ENCODE assay signal across 1 cellular context in the genomic region with DNA sequence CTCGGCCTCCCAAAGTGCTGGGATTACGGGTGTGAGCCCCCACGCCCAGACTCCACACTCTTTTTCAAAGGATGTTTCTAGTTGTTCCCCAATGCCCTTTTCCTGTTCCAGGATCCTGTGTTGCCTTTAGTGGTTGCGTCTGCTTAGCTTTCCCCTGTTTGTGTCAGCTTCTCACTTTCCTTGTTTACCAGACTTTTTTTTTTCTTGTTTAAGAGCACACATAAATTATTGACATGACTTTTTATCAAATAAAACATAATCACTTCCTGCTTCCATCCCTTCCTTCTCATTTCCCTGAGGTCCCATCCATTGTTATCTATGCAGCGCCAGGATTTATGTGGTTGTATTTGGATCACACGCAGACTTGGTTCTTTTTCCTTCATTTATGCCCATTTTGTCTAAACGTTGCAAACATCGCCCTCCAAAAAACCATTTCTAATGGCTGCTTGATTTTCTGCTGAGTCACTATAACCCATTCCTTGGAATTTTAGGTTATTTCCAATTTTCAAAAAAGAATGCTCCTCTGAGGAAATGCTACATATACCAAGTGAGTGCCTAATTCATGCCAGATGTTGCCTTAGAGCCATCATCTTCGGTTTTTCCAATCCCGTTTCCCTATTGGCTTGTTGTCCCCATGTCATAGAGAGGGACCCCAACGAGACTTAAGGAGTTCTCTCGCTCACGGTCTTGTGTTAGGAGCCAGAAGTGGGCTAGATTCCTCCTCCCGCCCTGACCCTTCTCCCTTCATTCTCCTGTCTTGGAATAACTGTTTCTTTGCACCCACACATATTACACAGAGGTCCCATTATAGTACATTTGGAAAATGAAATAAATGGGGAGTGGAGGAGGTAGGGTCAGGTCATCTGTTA.
TF ChIP-seq lines count a peak whose summit lies in the region.

No MANE protein-coding gene starts in this region.

TF ChIP-seq in IMR-90, 13 proteins besides CTCF, POLR2A, EP300 and RAD21:
- TF ChIP-seq MAFK (IDR thresholded peaks at IDR 0.05; ENCODE audit: low read depth, low read length) (peak; percentile 87), BHLHE40 (IDR thresholded peaks at IDR 0.05; ENCODE audit: low read depth, low read length) (no peak), NFE2L2 (IDR thresholded peaks at IDR 0.05; ENCODE audit: low read depth, low read length) (peak; percentile 97)
